11 cellular contexts compared by ENCODE assay signal in the genomic region with DNA sequence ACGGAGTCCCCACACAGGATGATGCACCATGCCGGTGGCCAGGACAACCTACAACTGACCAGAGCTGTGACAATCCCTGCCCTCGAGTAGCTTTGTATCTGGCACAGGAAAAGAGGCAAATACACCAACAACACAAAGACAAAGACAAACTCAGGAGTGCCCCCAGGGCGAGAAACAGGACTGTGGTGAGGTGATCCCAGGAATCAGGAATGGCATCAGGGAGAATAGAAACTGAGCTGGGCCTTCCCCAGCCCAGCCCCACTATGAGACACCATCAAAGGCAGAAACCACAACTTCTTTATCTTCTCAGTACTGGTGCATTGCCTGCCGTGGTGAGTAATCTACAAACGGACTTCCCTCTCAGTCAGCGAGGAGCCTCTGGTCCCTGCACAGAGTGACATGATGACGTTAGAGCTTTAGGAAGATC.
A peak's percentile ranks its signal among the peaks of the same experiment; 100 is the strongest.
DNase-seq lines count a peak whose midpoint lies in the region; ATAC-seq and TF ChIP-seq lines count a peak whose summit lies in the region.
"Had no signal": no experiment of that assay in that cellular context is flagged by ENCODE, and none has a peak within 500 bp of the region (broad histone marks: within the 10 kb centered on the region; RNA-seq: fewer than 3 reads in every experiment).

No MANE protein-coding gene starts in this region.

- no peak overlapping the region for H3K9ac ChIP-seq in mammary epithelial cell (ENCODE audit: insufficient read depth, low read length)

- no peaks in the 10 kb centered on the region for H3K9me3 Mint-ChIP-seq in central memory CD8-positive, alpha-beta T cell
- H3K9me3 Mint-ChIP-seq in stimulated activated naive CD8-positive, alpha-beta T cell treated with anti-CD3 and anti-CD28 coated beads, Interleukin-15, amount 100 ng/mL, for 72 hours = no peaks in the 10 kb centered on the region
- H3K9me3 Mint-ChIP-seq: mesothelial cell of epicardium had no signal

- H3K36me3 Mint-ChIP-seq in central memory CD8-positive, alpha-beta T cell (ENCODE audit: insufficient read depth) = peaks cover 1% of the 10 kb centered on the region

- TF ChIP-seq POLR2A in breast epithelium (IDR thresholded peaks at IDR 0.05) = no peak

- H3K4me2 ChIP-seq in mammary epithelial cell (ENCODE audit: insufficient read depth, low read depth, low read length) = no peak overlapping the region

- 60% methylated on average over 7 of the region's 8 CpGs for WGBS in mammary epithelial cell (ENCODE audit: low coverage, missing lambda C conversion rate)

- H3K36me3 ChIP-seq in mammary epithelial cell (ENCODE audit: insufficient read depth, low read length) (no peaks in the 10 kb centered on the region), breast epithelium (no peaks in the 10 kb centered on the region)

- no peaks in the 10 kb centered on the region for H3K27me3 Mint-ChIP-seq in central memory CD8-positive, alpha-beta T cell
- peaks cover 8% of the 10 kb centered on the region for H3K27me3 Mint-ChIP-seq in stimulated activated naive CD8-positive, alpha-beta T cell treated with anti-CD3 and anti-CD28 coated beads, Interleukin-15, amount 100 ng/mL, for 72 hours

- no peak overlapping the region for H2AFZ ChIP-seq in mammary epithelial cell (ENCODE audit: low read depth, low read length)

- CTCF ChIA-PET in mammary epithelial cell (lab: Charles Lee; ENCODE audit: low non-redundant PET) = no interaction called here

- intact Hi-C loops in mammary epithelial cell (cut with micrococcal nuclease) (no loop called here), breast epithelium (cut with DNase I; ENCODE audit: low total_unique reads) (no loop called here)

- no peaks in the 10 kb centered on the region for H3K79me2 ChIP-seq in mammary epithelial cell (ENCODE audit: insufficient read depth, low read length)

- no TSS peak for BruUV-seq in mammary epithelial cell (replicated peaks; lab: Mats Ljungman, UMichigan)

- H3K4me3 ChIP-seq in mammary epithelial cell (replicated peaks in 1 of 3; ENCODE audit: insufficient read depth in 1 of 3, low read depth in 2 of 3, low read length in 3 of 3) (no peak overlapping the region), breast epithelium (no peak overlapping the region)

- H3K27ac ChIP-seq in mammary epithelial cell (ENCODE audit: insufficient read depth, low read depth, low read length) (no peak overlapping the region), breast epithelium (no peak overlapping the region)
- H3K27ac ChIP-seq: C4-2B, WERI-Rb-1 had no signal

- in situ Hi-C loops in mammary epithelial cell (cut with MboI; ENCODE audit: low sequenced_read_pairs in 2 of 2) = no loop called here

- dilution Hi-C loops in mammary epithelial cell (cut with HindIII; ENCODE audit: low sequenced_read_pairs) = no loop called here

- no peak overlapping the region for H3K27ac Mint-ChIP-seq in central memory CD8-positive, alpha-beta T cell (ENCODE audit: low read depth)
- peak overlapping the region; percentile 3 to 77 for H3K27ac Mint-ChIP-seq in stimulated activated naive CD8-positive, alpha-beta T cell treated with anti-CD3 and anti-CD28 coated beads, Interleukin-15, amount 100 ng/mL, for 72 hours
- H3K27ac Mint-ChIP-seq: mesothelial cell of epicardium had no signal

- H3K4me1 ChIP-seq in mammary epithelial cell (ENCODE audit: insufficient read depth, low read length) (peaks cover 8% of the 10 kb centered on the region), breast epithelium (no peaks in the 10 kb centered on the region)

- DNase-seq in mammary epithelial cell (peak; percentile 95), breast epithelium (ENCODE audit: low spot score in 2 of 2) (no peak), OCI-M2 (lab: John Stamatoyannopoulos, UW; ENCODE audit: unreplicated experiment) (peak; percentile 46), COLO829 (ENCODE audit: low spot score) (no peak), NCI-H1417 treated with DMSO at 0.1 percent for 48 hours (lab: John Stamatoyannopoulos, UW) (no peak)
- no peak for DNase-seq in central memory CD8-positive, alpha-beta T cell (ENCODE audit: low spot score in 2 of 2)
- DNase-seq in stimulated activated naive CD8-positive, alpha-beta T cell treated with anti-CD3 and anti-CD28 coated beads, Interleukin-15, amount 100 ng/mL, for 72 hours = peak in 1 of 2 donors; percentile 21
- DNase-seq: WERI-Rb-1 had no signal

- TF ChIP-seq CTCF in mammary epithelial cell (conservative IDR thresholded peaks at IDR 0.05 in 1 of 2, IDR thresholded peaks at IDR 0.05 in 1 of 2; ENCODE audit: extremely low read depth in 1 of 2, insufficient read depth in 1 of 2, low read depth in 1 of 2, low read length in 2 of 2) = no peak
- no peak for TF ChIP-seq CTCF in breast epithelium (IDR thresholded peaks at IDR 0.05)

- no peaks in the 10 kb centered on the region for H3K27me3 ChIP-seq in mammary epithelial cell (ENCODE audit: insufficient read depth, low read length)
- H3K27me3 ChIP-seq in breast epithelium = no peaks in the 10 kb centered on the region

- no peaks in the 10 kb centered on the region for H3K9me3 ChIP-seq in mammary epithelial cell (replicated peaks; ENCODE audit: insufficient read depth, low read length)
- no peaks in the 10 kb centered on the region for H3K9me3 ChIP-seq in breast epithelium

- H3K4me3 Mint-ChIP-seq in central memory CD8-positive, alpha-beta T cell = no peak overlapping the region
- peak overlapping the region; percentile 29 to 43 for H3K4me3 Mint-ChIP-seq in stimulated activated naive CD8-positive, alpha-beta T cell treated with anti-CD3 and anti-CD28 coated beads, Interleukin-15, amount 100 ng/mL, for 72 hours
- H3K4me3 Mint-ChIP-seq: mesothelial cell of epicardium had no signal

- H4K20me1 ChIP-seq in mammary epithelial cell (ENCODE audit: insufficient read depth, low read length) = no peaks in the 10 kb centered on the region

- ATAC-seq in central memory CD8-positive, alpha-beta T cell (replicated peaks; ENCODE audit: extremely low read depth, poor library complexity, severe bottlenecking) = peak; percentile 46
- ATAC-seq in stimulated activated naive CD8-positive, alpha-beta T cell treated with anti-CD3 and anti-CD28 coated beads, Interleukin-15, amount 100 ng/mL, for 72 hours = peak; percentile 93
- ATAC-seq in HG03432 (IDR thresholded peaks at IDR 0.05; ENCODE audit: unreplicated experiment) = no peak

- no peaks in the 10 kb centered on the region for H3K4me1 Mint-ChIP-seq in central memory CD8-positive, alpha-beta T cell
- peaks cover 24% of the 10 kb centered on the region for H3K4me1 Mint-ChIP-seq in stimulated activated naive CD8-positive, alpha-beta T cell treated with anti-CD3 and anti-CD28 coated beads, Interleukin-15, amount 100 ng/mL, for 72 hours

Comparison
In these comparisons a context has a peak if more than half of its experiments do, and no peak if none do; other contexts are left out.
1. DNase-seq: peak in mammary epithelial cell (single experiment) and OCI-M2 (single experiment); none in breast epithelium (0 of 2), central memory CD8-positive, alpha-beta T cell (0 of 2), COLO829 (single experiment) and NCI-H1417 treated with DMSO at 0.1 percent for 48 hours (single experiment).